In genomic region chr6:163782436-163783003, GRCh38 we compare ENCODE assay signal across 9 cellular contexts.
DNase-seq lines count a peak whose midpoint lies in the region; ATAC-seq and TF ChIP-seq lines count a peak whose summit lies in the region.
"Had no signal": no experiment of that assay in that cellular context is flagged by ENCODE, and none has a peak within 500 bp of the region (broad histone marks: within the 10 kb centered on the region; RNA-seq: fewer than 3 reads in every experiment).

No MANE protein-coding gene starts in this region.

- no peak for TF ChIP-seq CTCF in neural crest cell (conservative IDR thresholded peaks at IDR 0.05)

- DNase-seq in RPMI8226: peak; percentile 8
- DNase-seq in neural crest cell (ENCODE audit: low read depth, low spot score): no peak
- DNase-seq in COLO829 (ENCODE audit: low spot score): no peak
- DNase-seq in erythroblast (lab: John Stamatoyannopoulos, UW): no peak
- DNase-seq in activated T-cell treated with anti-CD3 and anti-CD28 coated beads, Interleukin-2, amount 50 U/mL, for 72 hours: no peak
- DNase-seq: right cardiac atrium had no signal

- peak overlapping the region; percentile 87 for H3K27ac Mint-ChIP-seq in neural crest cell (ENCODE audit: unreplicated experiment)
- H3K27ac Mint-ChIP-seq in activated T-cell treated with anti-CD3 and anti-CD28 coated beads, Interleukin-2, amount 50 U/mL, for 72 hours: no peak overlapping the region
- H3K27ac Mint-ChIP-seq: activated naive CD4-positive, alpha-beta T cell treated with anti-CD3 and anti-CD28 coated beads, Interleukin-2, amount 50 U/mL, for 24 hours had no signal

- no peak overlapping the region for H3K4me3 Mint-ChIP-seq in neural crest cell
- no peak overlapping the region for H3K4me3 Mint-ChIP-seq in activated T-cell treated with anti-CD3 and anti-CD28 coated beads, Interleukin-2, amount 50 U/mL, for 72 hours
- H3K4me3 Mint-ChIP-seq: activated naive CD4-positive, alpha-beta T cell treated with anti-CD3 and anti-CD28 coated beads, Interleukin-2, amount 50 U/mL, for 24 hours had no signal

- H3K36me3 Mint-ChIP-seq in neural crest cell (ENCODE audit: low read depth): no peaks in the 10 kb centered on the region
- H3K36me3 Mint-ChIP-seq in activated T-cell treated with anti-CD3 and anti-CD28 coated beads, Interleukin-2, amount 50 U/mL, for 72 hours (ENCODE audit: insufficient read depth in 2 of 2): no peaks in the 10 kb centered on the region
- H3K36me3 Mint-ChIP-seq: activated naive CD4-positive, alpha-beta T cell treated with anti-CD3 and anti-CD28 coated beads, Interleukin-2, amount 50 U/mL, for 24 hours had no signal

- ATAC-seq in GM19328 (IDR thresholded peaks at IDR 0.05; ENCODE audit: unreplicated experiment) (peak; percentile 91), HG02885 (IDR thresholded peaks at IDR 0.05; ENCODE audit: poor library complexity, unreplicated experiment) (peak; percentile 95)
- no peak for ATAC-seq in activated T-cell treated with anti-CD3 and anti-CD28 coated beads, Interleukin-2, amount 50 U/mL, for 72 hours (replicated peaks in 1 of 2)

- peaks cover 23% of the 10 kb centered on the region for H3K4me1 Mint-ChIP-seq in neural crest cell
- H3K4me1 Mint-ChIP-seq in activated T-cell treated with anti-CD3 and anti-CD28 coated beads, Interleukin-2, amount 50 U/mL, for 72 hours (ENCODE audit: low read depth): no peaks in the 10 kb centered on the region
- H3K4me1 Mint-ChIP-seq: activated naive CD4-positive, alpha-beta T cell treated with anti-CD3 and anti-CD28 coated beads, Interleukin-2, amount 50 U/mL, for 24 hours had no signal

- H3K27me3 Mint-ChIP-seq in neural crest cell (ENCODE audit: low read depth): no peaks in the 10 kb centered on the region
- H3K27me3 Mint-ChIP-seq in activated T-cell treated with anti-CD3 and anti-CD28 coated beads, Interleukin-2, amount 50 U/mL, for 72 hours (ENCODE audit: low read depth): peaks cover 8% of the 10 kb centered on the region

- no peak for TF ChIP-seq POLR2A in erythroblast (IDR thresholded peaks at IDR 0.05; ENCODE audit: low read length)

- peaks cover 3% of the 10 kb centered on the region for H3K9me3 Mint-ChIP-seq in neural crest cell
- no peaks in the 10 kb centered on the region for H3K9me3 Mint-ChIP-seq in activated T-cell treated with anti-CD3 and anti-CD28 coated beads, Interleukin-2, amount 50 U/mL, for 72 hours
- H3K9me3 Mint-ChIP-seq: activated naive CD4-positive, alpha-beta T cell treated with anti-CD3 and anti-CD28 coated beads, Interleukin-2, amount 50 U/mL, for 24 hours had no signal

Comparison
In these comparisons a context has a peak if more than half of its experiments do, and no peak if none do; other contexts are left out.
1. ATAC-seq: peak in GM19328 (single experiment) and HG02885 (single experiment); none in activated T-cell treated with anti-CD3 and anti-CD28 coated beads, Interleukin-2, amount 50 U/mL, for 72 hours (0 of 2).